Comparison of ENCODE assay signal across 8 cellular contexts in genomic region chr6:109073344-109074235, GRCh38. TPM values are rescaled to one million over a fixed set of nuclear protein-coding genes. Genes with fewer than 3 reads are reported as not detected.
DNase-seq lines count a peak whose midpoint lies in the region; ATAC-seq, FAIRE-seq and TF ChIP-seq lines count a peak whose summit lies in the region.

No MANE protein-coding gene starts in this region.

- peak; percentile 58 for TF ChIP-seq CTCF in Calu3 (IDR thresholded peaks at IDR 0.05; ENCODE audit: unreplicated experiment)

- H3K27ac Mint-ChIP-seq in Calu3 (ENCODE audit: unreplicated experiment): no peak overlapping the region
- H3K27ac Mint-ChIP-seq in activated T-helper 17 cell treated with anti-CD3 and anti-CD28 coated beads, Interleukin-2, amount 50 U/mL, for 72 hours: no peak overlapping the region

- FAIRE-seq in frontal cortex (lab: Jason Lieb, UNC): peak; percentile 98

- peaks cover 1% of the 10 kb centered on the region for H3K4me1 Mint-ChIP-seq in Calu3 (ENCODE audit: low read depth, unreplicated experiment)
- H3K4me1 Mint-ChIP-seq in activated T-helper 17 cell treated with anti-CD3 and anti-CD28 coated beads, Interleukin-2, amount 50 U/mL, for 72 hours: peaks cover 14% of the 10 kb centered on the region

- H3K36me3 Mint-ChIP-seq in Calu3 (ENCODE audit: insufficient read depth, unreplicated experiment): no peaks in the 10 kb centered on the region
- no peaks in the 10 kb centered on the region for H3K36me3 Mint-ChIP-seq in activated T-helper 17 cell treated with anti-CD3 and anti-CD28 coated beads, Interleukin-2, amount 50 U/mL, for 72 hours (ENCODE audit: low read depth)

- DNase-seq in Calu3 (peak; percentile 58), HT-29 (ENCODE audit: low spot score) (peak; percentile 90), NOMO-1 treated with DMSO at 0.1 percent for 48 hours (lab: John Stamatoyannopoulos, UW; ENCODE audit: unreplicated experiment) (peak; percentile 79), frontal cortex (ENCODE audit: low spot score in 2 of 2) (peak in 1 of 2 donors; percentile 30), pons (ENCODE audit: low spot score) (peak; percentile 93)

- BruUV-seq in Calu3 (replicated peaks; lab: Mats Ljungman, UMichigan): no TSS peak

- peak; percentile 57 for ATAC-seq in activated T-helper 17 cell treated with anti-CD3 and anti-CD28 coated beads, Interleukin-2, amount 50 U/mL, for 72 hours (replicated peaks)
- ATAC-seq in HG03571 (IDR thresholded peaks at IDR 0.05; ENCODE audit: unreplicated experiment) (no peak), GM18511 (IDR thresholded peaks at IDR 0.05; ENCODE audit: unreplicated experiment) (no peak)

- H3K27me3 Mint-ChIP-seq in Calu3 (ENCODE audit: unreplicated experiment): no peaks in the 10 kb centered on the region
- no peaks in the 10 kb centered on the region for H3K27me3 Mint-ChIP-seq in activated T-helper 17 cell treated with anti-CD3 and anti-CD28 coated beads, Interleukin-2, amount 50 U/mL, for 72 hours

- CTCF ChIA-PET in Calu3 (lab: Charles Lee): interaction anchor here (0.5 to 2.5 kb wide), 6 partner anchors 15 to 970 kb away, joined by 3 to 12 read pairs (median 3); partner anchors contain the start of genes ARMC2, CEP57L1 and SESN1

- no peak overlapping the region for H3K4me3 Mint-ChIP-seq in Calu3 (ENCODE audit: low read depth, unreplicated experiment)
- peak overlapping the region; percentile 38 for H3K4me3 Mint-ChIP-seq in activated T-helper 17 cell treated with anti-CD3 and anti-CD28 coated beads, Interleukin-2, amount 50 U/mL, for 72 hours

- intact Hi-C loops in Calu3 (cut with micrococcal nuclease; ENCODE audit: unreplicated experiment): loop anchor here (1.0 to 5.0 kb wide), 3 partner anchors 181 to 531 kb away; no protein-coding TSS in a partner anchor

- no peaks in the 10 kb centered on the region for H3K9me3 Mint-ChIP-seq in Calu3 (ENCODE audit: low read depth, unreplicated experiment)
- no peaks in the 10 kb centered on the region for H3K9me3 Mint-ChIP-seq in activated T-helper 17 cell treated with anti-CD3 and anti-CD28 coated beads, Interleukin-2, amount 50 U/mL, for 72 hours

RNA-seq across cellular contexts. Expression of gene SESN1, which starts 21.1 kb away (rescaled TPM):
- total RNA-seq in Calu3 (2022) (3.9 and 5.9 TPM in 2 replicates), frontal cortex (34.6 TPM)
- total RNA-seq in HT-29 (2014; rRNA removed; shearing (Covaris generic)): 11.9 and 12.1 TPM in 2 replicates
- total RNA-seq in activated T-helper 17 cell treated with anti-CD3 and anti-CD28 coated beads, Interleukin-2, amount 50 U/mL, for 72 hours: 10 to 100 TPM in 1 of 2 donors, 1 to 10 TPM in 1; 9.8 to 23.0 TPM

RNA-seq across cellular contexts. Expression of gene CEP57L1, which starts 21.7 kb away (rescaled TPM):
- 10.1 and 13.2 TPM in 2 replicates for total RNA-seq in Calu3 (2022)
- 6.5 and 8.7 TPM in 2 replicates for total RNA-seq in HT-29 (2014; rRNA removed; shearing (Covaris generic))
- 10 to 100 TPM; 20.9 to 21.8 TPM for total RNA-seq in activated T-helper 17 cell treated with anti-CD3 and anti-CD28 coated beads, Interleukin-2, amount 50 U/mL, for 72 hours
- 97.4 TPM for total RNA-seq in frontal cortex
